In genomic region chr21:28767523-28767922, GRCh38 we compare ENCODE assay signal across 16 cellular contexts.
"Had no signal": no experiment of that assay in that cellular context is flagged by ENCODE, and none has a peak within 500 bp of the region (broad histone marks: within the 10 kb centered on the region; RNA-seq: fewer than 3 reads in every experiment).

No MANE protein-coding gene starts in this region.

- H3K36me3 Mint-ChIP-seq: type B pancreatic cell had no signal

- H3K4me3 Mint-ChIP-seq: activated B cell treated with CpG ODN at 0.5 μM for 24 hours; central memory CD8-positive, alpha-beta T cell; endodermal cell; naive B cell; type B pancreatic cell had no signal

- H3K27me3 Mint-ChIP-seq: activated B cell treated with CpG ODN at 0.5 μM for 24 hours; central memory CD8-positive, alpha-beta T cell had no signal

- DNase-seq: activated B cell treated with CpG ODN at 0.5 μM for 24 hours, activated gamma-delta T cell, colonic mucosa, endodermal cell, foreskin keratinocyte, hippocampal formation, left cardiac atrium, mesenchymal stem cell, mucosa of descending colon, naive B cell, psoas muscle, right cardiac atrium, SHP77, testis had no signal

- H3K9me3 Mint-ChIP-seq: type B pancreatic cell had no signal

- H3K4me1 Mint-ChIP-seq: activated B cell treated with CpG ODN at 0.5 μM for 24 hours had no signal

- H3K27ac Mint-ChIP-seq: activated B cell treated with CpG ODN at 0.5 μM for 24 hours, endodermal cell, naive B cell, type B pancreatic cell had no signal

- ATAC-seq: foreskin keratinocyte, left cardiac atrium, mucosa of descending colon, psoas muscle, right cardiac atrium had no signal
